Comparison of ENCODE assay signal across 8 cellular contexts in genomic region chr14:36320210-36321003, GRCh38. TPM values are rescaled to one million over a fixed set of nuclear protein-coding genes. Genes with fewer than 3 reads are reported as not detected.
A peak's percentile ranks its signal among the peaks of the same experiment; 100 is the strongest.
DNase-seq lines count a peak whose midpoint lies in the region; ATAC-seq, FAIRE-seq and TF ChIP-seq lines count a peak whose summit lies in the region.

Gene MBIP, minus strand, starts transcription at chr14:36320637. Its CDS starts 49 bp downstream, at chr14:36320588.

- H3K36me3 ChIP-seq in breast epithelium (no peaks in the 10 kb centered on the region), small intestine (ENCODE audit: control insufficient read depth in 2 of 2, insufficient read depth in 2 of 2, low read length in 2 of 2) (no peaks in the 10 kb centered on the region)

- TF ChIP-seq RAD21 in A549 (conservative IDR thresholded peaks at IDR 0.05 in 1 of 2, IDR thresholded peaks at IDR 0.05 in 1 of 2): no peak

- peak; percentile 23 for FAIRE-seq in A549 (lab: Jason Lieb, UNC)
- no peak for FAIRE-seq in small intestine (lab: Jason Lieb, UNC)

- H3K4me1 ChIP-seq in A549 (peaks cover 23% of the 10 kb centered on the region), breast epithelium (no peaks in the 10 kb centered on the region), small intestine (ENCODE audit: control insufficient read depth in 2 of 2, insufficient read depth in 1 of 2, low read depth in 1 of 2, low read length in 1 of 2) (no peaks in the 10 kb centered on the region)

- no peaks in the 10 kb centered on the region for H3K9me3 ChIP-seq in A549
- H3K9me3 ChIP-seq in breast epithelium: no peaks in the 10 kb centered on the region
- no peaks in the 10 kb centered on the region for H3K9me3 ChIP-seq in small intestine (ENCODE audit: control insufficient read depth, low read depth)

- TF ChIP-seq EP300 in A549 (IDR thresholded peaks at IDR 0.05): no peak

- POLR2A ChIA-PET in A549 (lab: Yijun Ruan, JAX): interaction anchor here (0.6 to 1.3 kb wide), 9 partner anchors 24 to 1108 kb away, joined by 3 to 11 read pairs (median 4); partner anchors contain the start of gene BRMS1L

- peak within 1 kb of the TSS; percentile 93 for H3K4me2 ChIP-seq in A549

- peak; percentile 98 to 99 for ATAC-seq in A549
- peak; percentile 98 for ATAC-seq in GM18868 (IDR thresholded peaks at IDR 0.05; ENCODE audit: unreplicated experiment)
- ATAC-seq in HG03135 (IDR thresholded peaks at IDR 0.05; ENCODE audit: unreplicated experiment): peak; percentile 99

- H3K27me3 ChIP-seq in breast epithelium: no peaks in the 10 kb centered on the region
- no peaks in the 10 kb centered on the region for H3K27me3 ChIP-seq in small intestine (ENCODE audit: control insufficient read depth in 2 of 2, insufficient read depth in 2 of 2, low read length in 2 of 2)

- WGBS in A549 (ENCODE audit: missing lambda C conversion rate): 0% methylated on average over 22 of the region's 34 CpGs
- WGBS in small intestine, 3 donors: 2% methylated on average over 34 of the region's 34 CpGs

- peak; percentile 47 for TF ChIP-seq POLR2A in A549 (IDR thresholded peaks at IDR 0.05; ENCODE audit: low read length)
- peak; percentile 58 for TF ChIP-seq POLR2A in breast epithelium (IDR thresholded peaks at IDR 0.05)

- intact Hi-C loops in breast epithelium (cut with DNase I; ENCODE audit: low total_unique reads): no loop called here

- H3K27ac ChIP-seq in A549 (peak within 1 kb of the TSS; percentile 80 to 90), VCaP (peak within 1 kb of the TSS; percentile 79), breast epithelium (peak within 1 kb of the TSS; percentile 90 to 91), small intestine (ENCODE audit: low read depth in 1 of 2, low read length in 1 of 2) (peak within 1 kb of the TSS; percentile 89 to 92)

- DNase-seq in A549 (ENCODE audit: low read depth in 1 of 2, low spot score in 1 of 2): peak; percentile 95 to 98
- peak; percentile 85 for DNase-seq in NCI-H2196 treated with DMSO at 0.1 percent for 48 hours (lab: John Stamatoyannopoulos, UW; ENCODE audit: unreplicated experiment)
- peak; percentile 87 to 93 for DNase-seq in breast epithelium (ENCODE audit: low spot score in 2 of 2)
- DNase-seq in iPS-NIHi11 (ENCODE audit: low spot score): peak; percentile 99
- DNase-seq in small intestine: peak; percentile 99

- CTCF ChIA-PET in A549 (lab: Yijun Ruan, JAX): interaction anchor here (1.0 to 2.5 kb wide), 4 partner anchors 53 to 284 kb away, joined by 3 to 21 read pairs (median 4); no protein-coding TSS in a partner anchor

- TF ChIP-seq CTCF in A549 (IDR thresholded peaks at IDR 0.05) (no peak), VCaP (conservative IDR thresholded peaks at IDR 0.05) (no peak), breast epithelium (IDR thresholded peaks at IDR 0.05) (no peak)

- peak within 1 kb of the TSS; percentile 68 for H3K4me3 ChIP-seq in A549
- H3K4me3 ChIP-seq in breast epithelium: peak within 1 kb of the TSS; percentile 59 to 89 (median 76)
- H3K4me3 ChIP-seq in small intestine (ENCODE audit: low read depth in 1 of 2, low read length in 2 of 2): peak within 1 kb of the TSS; percentile 67 to 100

TF ChIP-seq in A549, 52 proteins besides CTCF, POLR2A, EP300 and RAD21 (continues in another document):
- TF ChIP-seq HOXB5 (CRISPR knock-in tag; IDR thresholded peaks at IDR 0.05) (peak; percentile 35; the same call in 1 of the 2 replicates), MYC (IDR thresholded peaks at IDR 0.05; ENCODE audit: borderline replicate concordance, low read length) (no peak), CHD4 (IDR thresholded peaks at IDR 0.05; ENCODE audit: borderline replicate concordance) (no peak), HES2 (IDR thresholded peaks at IDR 0.05) (no peak), POLR2AphosphoS2 (conservative IDR thresholded peaks at IDR 0.05; ENCODE audit: low read length) (no peak), REST (IDR thresholded peaks at IDR 0.05) (no peak), CBX2 (IDR thresholded peaks at IDR 0.05; ENCODE audit: borderline replicate concordance, low read depth) (no peak), ZFP36 (IDR thresholded peaks at IDR 0.05; ENCODE audit: borderline replicate concordance, partially characterized antibody) (no peak), BCL3 (IDR thresholded peaks at IDR 0.05) (peak; percentile 41; the same call in 1 of the 3 replicates), MAZ (IDR thresholded peaks at IDR 0.05; ENCODE audit: borderline replicate concordance, low read depth, low read length) (peak; percentile 78; the same call in 1 of the 2 replicates), ESRRA (IDR thresholded peaks at IDR 0.05; ENCODE audit: borderline replicate concordance, low read length) (no peak), RNF2 (IDR thresholded peaks at IDR 0.05; ENCODE audit: borderline replicate concordance, low read depth) (no peak), NPAS2 (CRISPR knock-in tag; IDR thresholded peaks at IDR 0.05; ENCODE audit: borderline replicate concordance) (no peak), RCOR1 (IDR thresholded peaks at IDR 0.05; ENCODE audit: low read depth, low read length) (no peak), PHF8 (IDR thresholded peaks at IDR 0.05; ENCODE audit: borderline replicate concordance, low read depth) (peak; percentile 41; the same call in 1 of the 2 replicates), CBX8 (IDR thresholded peaks at IDR 0.05) (no peak), ZNF302 (CRISPR knock-in tag; IDR thresholded peaks at IDR 0.05) (no peak), KDM5A (IDR thresholded peaks at IDR 0.05) (peak; percentile 87), TFCP2L1 (CRISPR knock-in tag; IDR thresholded peaks at IDR 0.05) (no peak), NR3C1 (IDR thresholded peaks at IDR 0.05) (no peak), PBX3 (IDR thresholded peaks at IDR 0.05) (peak; percentile 68), MAFK (IDR thresholded peaks at IDR 0.05; ENCODE audit: partially characterized antibody) (no peak), EHMT2 (IDR thresholded peaks at IDR 0.05; ENCODE audit: low read depth) (peak; percentile 97), SREBF2 (IDR thresholded peaks at IDR 0.05) (no peak), NFE2L2 (conservative IDR thresholded peaks at IDR 0.05; ENCODE audit: low read length) (no peak), ZC3H11A (IDR thresholded peaks at IDR 0.05) (no peak), JUNB (IDR thresholded peaks at IDR 0.05) (no peak), FOSB (CRISPR knock-in tag; IDR thresholded peaks at IDR 0.05) (no peak)

RNA-seq across cellular contexts. Expression of gene MBIP, which starts in this region (rescaled TPM):
- polyA plus RNA-seq in A549 (2011; rRNA removed): 24.3 and 33.1 TPM in 2 replicates
- 10.0 and 10.7 TPM in 2 replicates for polyA plus RNA-seq in A549 (2012; cell fraction: cytosol; rRNA removed)
- 6.1 and 7.5 TPM in 2 replicates for polyA plus RNA-seq in A549 (2012; cell fraction: nucleus; rRNA removed)
- polyA plus RNA-seq in A549 (2017; fragmentation: RNase III; extraction: RNeasy Plus Mini Kit Qiagen cat#74134 plus additional on column Dnase treatment): 16.5 to 17.4 TPM (median 17.0 TPM) in 3 replicates
- 10.9 and 13.0 TPM in 2 replicates for polyA minus RNA-seq in A549 (2011; rRNA and poly(A)+ RNA removed)
- total RNA-seq in breast epithelium: 10 to 100 TPM; 19.0 to 33.1 (median 20.3) TPM
- polyA plus RNA-seq in small intestine: 10 to 100 TPM; 12.9 to 24.6 (median 19.5) TPM

Comparison
In these comparisons a context has a peak if more than half of its experiments do, and no peak if none do; other contexts are left out.
1. Peak in every context shown above with its lines: DNase-seq, ATAC-seq, H3K4me3 ChIP-seq and H3K27ac ChIP-seq.